In genomic region chr10:112115781-112116385, GRCh38 we compare ENCODE assay signal across 8 cellular contexts.
DNase-seq lines count a peak whose midpoint lies in the region; ATAC-seq and TF ChIP-seq lines count a peak whose summit lies in the region.

No MANE protein-coding gene starts in this region.

- H3K9me3 Mint-ChIP-seq in activated T-helper 17 cell treated with anti-CD3 and anti-CD28 coated beads, Interleukin-2, amount 50 U/mL, for 72 hours, result no peaks in the 10 kb centered on the region

- no peak overlapping the region for H3K27ac Mint-ChIP-seq in activated T-helper 17 cell treated with anti-CD3 and anti-CD28 coated beads, Interleukin-2, amount 50 U/mL, for 72 hours

- no peaks in the 10 kb centered on the region for H3K36me3 Mint-ChIP-seq in activated T-helper 17 cell treated with anti-CD3 and anti-CD28 coated beads, Interleukin-2, amount 50 U/mL, for 72 hours (ENCODE audit: low read depth)

- peak; percentile 88 for TF ChIP-seq CTCF in BE2C (IDR thresholded peaks at IDR 0.05; ENCODE audit: low read depth, low read length)

- H3K27me3 Mint-ChIP-seq in activated T-helper 17 cell treated with anti-CD3 and anti-CD28 coated beads, Interleukin-2, amount 50 U/mL, for 72 hours, result no peaks in the 10 kb centered on the region

- ATAC-seq in GM18511 (IDR thresholded peaks at IDR 0.05; ENCODE audit: unreplicated experiment) (peak; percentile 87), HG03039 (IDR thresholded peaks at IDR 0.05; ENCODE audit: unreplicated experiment) (peak; percentile 58)
- peak; percentile 43 for ATAC-seq in activated T-helper 17 cell treated with anti-CD3 and anti-CD28 coated beads, Interleukin-2, amount 50 U/mL, for 72 hours (replicated peaks)

- no peak overlapping the region for H3K9ac ChIP-seq in NT2/D1 (ENCODE audit: insufficient read length, low read depth)

- H3K27me3 ChIP-seq in BE2C, result no peaks in the 10 kb centered on the region
- no peaks in the 10 kb centered on the region for H3K27me3 ChIP-seq in NT2/D1 (ENCODE audit: insufficient read depth, insufficient read length)

- H3K4me1 ChIP-seq in BE2C, result no peaks in the 10 kb centered on the region
- no peaks in the 10 kb centered on the region for H3K4me1 ChIP-seq in NT2/D1 (ENCODE audit: insufficient read depth, insufficient read length)

- H3K36me3 ChIP-seq in BE2C (no peaks in the 10 kb centered on the region), NT2/D1 (ENCODE audit: insufficient read depth, insufficient read length, low read length) (no peaks in the 10 kb centered on the region)

- DNase-seq in BE2C, result peak; percentile 63
- DNase-seq in NT2/D1 (ENCODE audit: low read depth, low spot score), result peak; percentile 32
- DNase-seq in iPS DF 4.7 (ENCODE audit: extremely low read depth, low spot score), result peak; percentile 69
- DNase-seq in stimulated activated CD4-positive, alpha-beta T cell treated with anti-CD3 and anti-CD28 coated beads, Interleukin-4, amount 100 ng/mL, for 4 hours, result peak; percentile 7 to 19
- no peak for DNase-seq in NCI-H1048 (lab: John Stamatoyannopoulos, UW)

- H3K9me3 ChIP-seq in BE2C, result no peaks in the 10 kb centered on the region
- H3K9me3 ChIP-seq in NT2/D1 (ENCODE audit: insufficient read depth, low read length), result no peaks in the 10 kb centered on the region

- H3K4me3 ChIP-seq in BE2C (ENCODE audit: low read depth, low read length) (no peak overlapping the region), NT2/D1 (ENCODE audit: insufficient read length, low read depth) (no peak overlapping the region)

- no peak overlapping the region for H3K4me3 Mint-ChIP-seq in activated T-helper 17 cell treated with anti-CD3 and anti-CD28 coated beads, Interleukin-2, amount 50 U/mL, for 72 hours

- H3K4me1 Mint-ChIP-seq in activated T-helper 17 cell treated with anti-CD3 and anti-CD28 coated beads, Interleukin-2, amount 50 U/mL, for 72 hours, result no peaks in the 10 kb centered on the region
